Comparison of ENCODE assay signal across 1 cellular context in the genomic region with DNA sequence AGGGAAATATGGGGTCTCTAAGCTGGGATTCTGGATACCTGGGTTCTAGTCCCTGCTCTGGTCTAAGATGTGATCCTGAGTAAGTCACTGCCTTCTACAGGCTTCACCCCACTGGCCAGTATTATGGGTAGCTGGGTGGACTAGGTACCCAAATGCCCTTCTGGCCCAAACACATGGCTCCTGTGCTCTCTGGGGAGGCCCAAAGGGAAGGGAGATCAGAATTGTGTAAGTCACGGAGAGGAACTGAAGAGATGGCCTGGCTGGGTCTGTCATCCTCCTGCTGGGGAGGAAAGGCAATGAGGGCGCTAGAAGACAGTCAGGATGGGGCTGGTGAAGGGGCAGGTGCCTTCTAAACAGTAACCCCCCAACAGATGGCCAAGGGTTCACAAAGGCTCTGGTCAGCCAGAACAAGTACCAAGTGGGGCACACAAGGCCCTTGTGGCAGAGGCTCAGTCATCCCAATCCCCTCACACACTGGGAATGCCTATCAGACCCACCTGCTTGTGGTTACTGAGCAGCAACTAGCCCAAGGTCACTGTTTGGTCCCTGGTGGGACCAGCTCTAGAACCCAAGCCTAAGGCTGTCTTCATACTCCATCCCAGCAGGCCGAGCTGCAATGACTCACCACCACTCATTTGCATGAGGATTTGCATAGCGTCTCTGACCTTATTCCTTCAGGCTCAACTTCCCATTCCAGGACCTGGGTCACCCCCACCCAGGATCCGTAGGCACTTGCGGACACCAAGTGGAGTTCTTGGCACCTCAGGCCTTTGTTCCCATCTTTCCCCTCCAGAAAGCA.
TF ChIP-seq lines count a peak whose summit lies in the region.

No MANE protein-coding gene starts in this region.

TF ChIP-seq in GM12878, 131 proteins besides CTCF, POLR2A, EP300 and RAD21:
- TF ChIP-seq BCL11A (IDR thresholded peaks at IDR 0.05; ENCODE audit: low read depth, low read length) (no peak), POU2F2 (IDR thresholded peaks at IDR 0.05; ENCODE audit: borderline replicate concordance, low read depth, low read length) (peak; percentile 99), POLR2AphosphoS5 (IDR thresholded peaks at IDR 0.05; ENCODE audit: low read length) (peak; percentile 54), IKZF2 (IDR thresholded peaks at IDR 0.05) (peak; percentile 39 to 64), RB1 (IDR thresholded peaks at IDR 0.05; ENCODE audit: borderline replicate concordance) (no peak), WRNIP1 (IDR thresholded peaks at IDR 0.05; ENCODE audit: borderline replicate concordance, low read depth, low read length) (0 out of 2 replicates have a peak, but pooled peaks have one; percentile 27), NR2C1 (IDR thresholded peaks at IDR 0.05) (no peak), IKZF1 (conservative IDR thresholded peaks at IDR 0.05) (peak; percentile 77), SPI1 (IDR thresholded peaks at IDR 0.05; ENCODE audit: borderline replicate concordance, insufficient read depth, low read depth, low read length) (peak; percentile 32), NBN (IDR thresholded peaks at IDR 0.05) (no peak), JUNB (IDR thresholded peaks at IDR 0.05) (peak; percentile 22; the same call in 1 of the 2 replicates), JUND (IDR thresholded peaks at IDR 0.05; ENCODE audit: low read depth, low read length) (0 out of 2 replicates have a peak, but pooled peaks have one; percentile 28), EED (IDR thresholded peaks at IDR 0.05; ENCODE audit: low read depth) (peak; percentile 91), SMAD5 (IDR thresholded peaks at IDR 0.05; ENCODE audit: low read depth) (0 out of 2 replicates have a peak, but pooled peaks have one; percentile 60), POLR2AphosphoS2 (IDR thresholded peaks at IDR 0.05; ENCODE audit: low read depth, low read length) (no peak; the same call in 1 of the 2 replicates), CEBPB (IDR thresholded peaks at IDR 0.05; ENCODE audit: borderline replicate concordance in 1 of 2, low read depth in 2 of 2, low read length in 2 of 2) (no peak), TCF7 (IDR thresholded peaks at IDR 0.05; ENCODE audit: borderline replicate concordance) (no peak)
- TF ChIP-seq, protein P1, sequence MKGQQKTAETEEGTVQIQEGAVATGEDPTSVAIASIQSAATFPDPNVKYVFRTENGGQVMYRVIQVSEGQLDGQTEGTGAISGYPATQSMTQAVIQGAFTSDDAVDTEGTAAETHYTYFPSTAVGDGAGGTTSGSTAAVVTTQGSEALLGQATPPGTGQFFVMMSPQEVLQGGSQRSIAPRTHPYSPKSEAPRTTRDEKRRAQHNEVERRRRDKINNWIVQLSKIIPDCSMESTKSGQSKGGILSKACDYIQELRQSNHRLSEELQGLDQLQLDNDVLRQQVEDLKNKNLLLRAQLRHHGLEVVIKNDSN (IDR thresholded peaks at IDR 0.05; ENCODE audit: borderline replicate concordance, extremely low read length, insufficient read depth, low read depth, low read length): no peak
- TF ChIP-seq, protein P2, sequence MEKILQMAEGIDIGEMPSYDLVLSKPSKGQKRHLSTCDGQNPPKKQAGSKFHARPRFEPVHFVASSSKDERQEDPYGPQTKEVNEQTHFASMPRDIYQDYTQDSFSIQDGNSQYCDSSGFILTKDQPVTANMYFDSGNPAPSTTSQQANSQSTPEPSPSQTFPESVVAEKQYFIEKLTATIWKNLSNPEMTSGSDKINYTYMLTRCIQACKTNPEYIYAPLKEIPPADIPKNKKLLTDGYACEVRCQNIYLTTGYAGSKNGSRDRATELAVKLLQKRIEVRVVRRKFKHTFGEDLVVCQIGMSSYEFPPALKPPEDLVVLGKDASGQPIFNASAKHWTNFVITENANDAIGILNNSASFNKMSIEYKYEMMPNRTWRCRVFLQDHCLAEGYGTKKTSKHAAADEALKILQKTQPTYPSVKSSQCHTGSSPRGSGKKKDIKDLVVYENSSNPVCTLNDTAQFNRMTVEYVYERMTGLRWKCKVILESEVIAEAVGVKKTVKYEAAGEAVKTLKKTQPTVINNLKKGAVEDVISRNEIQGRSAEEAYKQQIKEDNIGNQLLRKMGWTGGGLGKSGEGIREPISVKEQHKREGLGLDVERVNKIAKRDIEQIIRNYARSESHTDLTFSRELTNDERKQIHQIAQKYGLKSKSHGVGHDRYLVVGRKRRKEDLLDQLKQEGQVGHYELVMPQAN (conservative IDR thresholded peaks at IDR 0.05): no peak
- TF ChIP-seq, protein P3, sequence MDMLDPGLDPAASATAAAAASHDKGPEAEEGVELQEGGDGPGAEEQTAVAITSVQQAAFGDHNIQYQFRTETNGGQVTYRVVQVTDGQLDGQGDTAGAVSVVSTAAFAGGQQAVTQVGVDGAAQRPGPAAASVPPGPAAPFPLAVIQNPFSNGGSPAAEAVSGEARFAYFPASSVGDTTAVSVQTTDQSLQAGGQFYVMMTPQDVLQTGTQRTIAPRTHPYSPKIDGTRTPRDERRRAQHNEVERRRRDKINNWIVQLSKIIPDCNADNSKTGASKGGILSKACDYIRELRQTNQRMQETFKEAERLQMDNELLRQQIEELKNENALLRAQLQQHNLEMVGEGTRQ (IDR thresholded peaks at IDR 0.05; ENCODE audit: borderline replicate concordance, low read depth, low read length): no peak
- TF ChIP-seq, protein P4, sequence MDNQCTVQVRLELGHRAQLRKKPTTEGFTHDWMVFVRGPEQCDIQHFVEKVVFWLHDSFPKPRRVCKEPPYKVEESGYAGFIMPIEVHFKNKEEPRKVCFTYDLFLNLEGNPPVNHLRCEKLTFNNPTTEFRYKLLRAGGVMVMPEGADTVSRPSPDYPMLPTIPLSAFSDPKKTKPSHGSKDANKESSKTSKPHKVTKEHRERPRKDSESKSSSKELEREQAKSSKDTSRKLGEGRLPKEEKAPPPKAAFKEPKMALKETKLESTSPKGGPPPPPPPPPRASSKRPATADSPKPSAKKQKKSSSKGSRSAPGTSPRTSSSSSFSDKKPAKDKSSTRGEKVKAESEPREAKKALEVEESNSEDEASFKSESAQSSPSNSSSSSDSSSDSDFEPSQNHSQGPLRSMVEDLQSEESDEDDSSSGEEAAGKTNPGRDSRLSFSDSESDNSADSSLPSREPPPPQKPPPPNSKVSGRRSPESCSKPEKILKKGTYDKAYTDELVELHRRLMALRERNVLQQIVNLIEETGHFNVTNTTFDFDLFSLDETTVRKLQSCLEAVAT (IDR thresholded peaks at IDR 0.05): no peak
- TF ChIP-seq, protein P5, sequence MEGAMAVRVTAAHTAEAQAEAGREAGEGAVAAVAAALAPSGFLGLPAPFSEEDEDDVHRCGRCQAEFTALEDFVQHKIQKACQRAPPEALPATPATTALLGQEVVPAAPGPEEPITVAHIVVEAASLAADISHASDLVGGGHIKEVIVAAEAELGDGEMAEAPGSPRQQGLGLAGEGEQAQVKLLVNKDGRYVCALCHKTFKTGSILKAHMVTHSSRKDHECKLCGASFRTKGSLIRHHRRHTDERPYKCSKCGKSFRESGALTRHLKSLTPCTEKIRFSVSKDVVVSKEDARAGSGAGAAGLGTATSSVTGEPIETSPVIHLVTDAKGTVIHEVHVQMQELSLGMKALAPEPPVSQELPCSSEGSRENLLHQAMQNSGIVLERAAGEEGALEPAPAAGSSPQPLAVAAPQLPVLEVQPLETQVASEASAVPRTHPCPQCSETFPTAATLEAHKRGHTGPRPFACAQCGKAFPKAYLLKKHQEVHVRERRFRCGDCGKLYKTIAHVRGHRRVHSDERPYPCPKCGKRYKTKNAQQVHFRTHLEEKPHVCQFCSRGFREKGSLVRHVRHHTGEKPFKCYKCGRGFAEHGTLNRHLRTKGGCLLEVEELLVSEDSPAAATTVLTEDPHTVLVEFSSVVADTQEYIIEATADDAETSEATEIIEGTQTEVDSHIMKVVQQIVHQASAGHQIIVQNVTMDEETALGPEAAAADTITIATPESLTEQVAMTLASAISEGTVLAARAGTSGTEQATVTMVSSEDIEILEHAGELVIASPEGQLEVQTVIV (IDR thresholded peaks at IDR 0.05; ENCODE audit: borderline replicate concordance, partially characterized antibody): no peak
- TF ChIP-seq, protein P6, sequence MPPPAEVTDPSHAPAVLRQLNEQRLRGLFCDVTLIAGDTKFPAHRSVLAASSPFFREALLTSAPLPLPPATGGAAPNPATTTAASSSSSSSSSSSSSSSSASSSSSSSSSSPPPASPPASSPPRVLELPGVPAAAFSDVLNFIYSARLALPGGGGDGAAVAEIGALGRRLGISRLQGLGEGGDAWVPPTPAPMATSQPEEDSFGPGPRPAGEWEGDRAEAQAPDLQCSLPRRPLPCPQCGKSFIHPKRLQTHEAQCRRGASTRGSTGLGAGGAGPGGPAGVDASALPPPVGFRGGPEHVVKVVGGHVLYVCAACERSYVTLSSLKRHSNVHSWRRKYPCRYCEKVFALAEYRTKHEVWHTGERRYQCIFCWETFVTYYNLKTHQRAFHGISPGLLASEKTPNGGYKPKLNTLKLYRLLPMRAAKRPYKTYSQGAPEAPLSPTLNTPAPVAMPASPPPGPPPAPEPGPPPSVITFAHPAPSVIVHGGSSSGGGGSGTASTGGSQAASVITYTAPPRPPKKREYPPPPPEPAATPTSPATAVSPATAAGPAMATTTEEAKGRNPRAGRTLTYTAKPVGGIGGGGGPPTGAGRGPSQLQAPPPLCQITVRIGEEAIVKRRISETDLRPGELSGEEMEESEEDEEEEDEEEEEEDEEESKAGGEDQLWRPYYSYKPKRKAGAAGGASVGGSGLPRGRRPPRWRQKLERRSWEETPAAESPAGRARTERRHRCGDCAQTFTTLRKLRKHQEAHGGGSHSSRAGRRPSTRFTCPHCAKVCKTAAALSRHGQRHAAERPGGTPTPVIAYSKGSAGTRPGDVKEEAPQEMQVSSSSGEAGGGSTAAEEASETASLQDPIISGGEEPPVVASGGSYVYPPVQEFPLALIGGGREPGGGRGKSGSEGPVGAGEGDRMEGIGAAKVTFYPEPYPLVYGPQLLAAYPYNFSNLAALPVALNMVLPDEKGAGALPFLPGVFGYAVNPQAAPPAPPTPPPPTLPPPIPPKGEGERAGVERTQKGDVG (CRISPR knock-in tag; IDR thresholded peaks at IDR 0.05): no peak
- TF ChIP-seq, protein P7, sequence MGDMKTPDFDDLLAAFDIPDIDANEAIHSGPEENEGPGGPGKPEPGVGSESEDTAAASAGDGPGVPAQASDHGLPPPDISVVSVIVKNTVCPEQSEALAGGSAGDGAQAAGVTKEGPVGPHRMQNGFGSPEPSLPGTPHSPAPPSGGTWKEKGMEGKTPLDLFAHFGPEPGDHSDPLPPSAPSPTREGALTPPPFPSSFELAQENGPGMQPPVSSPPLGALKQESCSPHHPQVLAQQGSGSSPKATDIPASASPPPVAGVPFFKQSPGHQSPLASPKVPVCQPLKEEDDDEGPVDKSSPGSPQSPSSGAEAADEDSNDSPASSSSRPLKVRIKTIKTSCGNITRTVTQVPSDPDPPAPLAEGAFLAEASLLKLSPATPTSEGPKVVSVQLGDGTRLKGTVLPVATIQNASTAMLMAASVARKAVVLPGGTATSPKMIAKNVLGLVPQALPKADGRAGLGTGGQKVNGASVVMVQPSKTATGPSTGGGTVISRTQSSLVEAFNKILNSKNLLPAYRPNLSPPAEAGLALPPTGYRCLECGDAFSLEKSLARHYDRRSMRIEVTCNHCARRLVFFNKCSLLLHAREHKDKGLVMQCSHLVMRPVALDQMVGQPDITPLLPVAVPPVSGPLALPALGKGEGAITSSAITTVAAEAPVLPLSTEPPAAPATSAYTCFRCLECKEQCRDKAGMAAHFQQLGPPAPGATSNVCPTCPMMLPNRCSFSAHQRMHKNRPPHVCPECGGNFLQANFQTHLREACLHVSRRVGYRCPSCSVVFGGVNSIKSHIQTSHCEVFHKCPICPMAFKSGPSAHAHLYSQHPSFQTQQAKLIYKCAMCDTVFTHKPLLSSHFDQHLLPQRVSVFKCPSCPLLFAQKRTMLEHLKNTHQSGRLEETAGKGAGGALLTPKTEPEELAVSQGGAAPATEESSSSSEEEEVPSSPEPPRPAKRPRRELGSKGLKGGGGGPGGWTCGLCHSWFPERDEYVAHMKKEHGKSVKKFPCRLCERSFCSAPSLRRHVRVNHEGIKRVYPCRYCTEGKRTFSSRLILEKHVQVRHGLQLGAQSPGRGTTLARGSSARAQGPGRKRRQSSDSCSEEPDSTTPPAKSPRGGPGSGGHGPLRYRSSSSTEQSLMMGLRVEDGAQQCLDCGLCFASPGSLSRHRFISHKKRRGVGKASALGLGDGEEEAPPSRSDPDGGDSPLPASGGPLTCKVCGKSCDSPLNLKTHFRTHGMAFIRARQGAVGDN (IDR thresholded peaks at IDR 0.05): no peak
- TF ChIP-seq, protein P8, sequence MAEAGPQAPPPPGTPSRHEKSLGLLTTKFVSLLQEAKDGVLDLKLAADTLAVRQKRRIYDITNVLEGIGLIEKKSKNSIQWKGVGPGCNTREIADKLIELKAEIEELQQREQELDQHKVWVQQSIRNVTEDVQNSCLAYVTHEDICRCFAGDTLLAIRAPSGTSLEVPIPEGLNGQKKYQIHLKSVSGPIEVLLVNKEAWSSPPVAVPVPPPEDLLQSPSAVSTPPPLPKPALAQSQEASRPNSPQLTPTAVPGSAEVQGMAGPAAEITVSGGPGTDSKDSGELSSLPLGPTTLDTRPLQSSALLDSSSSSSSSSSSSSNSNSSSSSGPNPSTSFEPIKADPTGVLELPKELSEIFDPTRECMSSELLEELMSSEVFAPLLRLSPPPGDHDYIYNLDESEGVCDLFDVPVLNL (IDR thresholded peaks at IDR 0.05; ENCODE audit: low read depth, low read length): no peak
